ENCODE assay signal across 8 cellular contexts in genomic region chr1:8702121-8702520, GRCh38.
DNase-seq lines count a peak whose midpoint lies in the region; ATAC-seq and TF ChIP-seq lines count a peak whose summit lies in the region.

No MANE protein-coding gene starts in this region.

- no peak for TF ChIP-seq CTCF in cardiac muscle cell (IDR thresholded peaks at IDR 0.05; ENCODE audit: low read depth, low read length)
- no peak for TF ChIP-seq CTCF in brain (conservative IDR thresholded peaks at IDR 0.05)
- no peak for TF ChIP-seq CTCF in liver (IDR thresholded peaks at IDR 0.05; ENCODE audit: low read depth, low read length, missing input control)

- intact Hi-C loops in Right ventricle myocardium inferior (cut with DNase I) = loop anchor here (2.0 to 10.0 kb wide), 3 partner anchors 40 to 317 kb away; no protein-coding TSS in a partner anchor

- H3K9me3 ChIP-seq in cardiac muscle cell (ENCODE audit: low read depth) = no peaks in the 10 kb centered on the region
- no peaks in the 10 kb centered on the region for H3K9me3 ChIP-seq in liver (ENCODE audit: control insufficient read depth in 4 of 4, low read length in 3 of 4)
- no peaks in the 10 kb centered on the region for H3K9me3 ChIP-seq in thymus (ENCODE audit: control insufficient read depth)

- H3K36me3 ChIP-seq in cardiac muscle cell = no peaks in the 10 kb centered on the region
- H3K36me3 ChIP-seq in liver (ENCODE audit: control insufficient read depth in 4 of 4, insufficient read depth in 3 of 4, low read depth in 1 of 4, low read length in 3 of 4) = no peaks in the 10 kb centered on the region
- H3K36me3 ChIP-seq in thymus (ENCODE audit: control insufficient read depth, insufficient read depth) = no peaks in the 10 kb centered on the region

- TF ChIP-seq RAD21 in liver (IDR thresholded peaks at IDR 0.05) = peak in 1 of 2 donors; percentile 14

- no peaks in the 10 kb centered on the region for H3K9me3 Mint-ChIP-seq in brain

- H3K27ac Mint-ChIP-seq in brain = peak overlapping the region; percentile 93 to 98 (median 95)

- H3K27me3 ChIP-seq in cardiac muscle cell (no peaks in the 10 kb centered on the region), liver (ENCODE audit: control insufficient read depth in 4 of 4, insufficient read depth in 4 of 4, low read length in 3 of 4) (no peaks in the 10 kb centered on the region), thymus (ENCODE audit: control insufficient read depth, insufficient read depth) (peaks cover 22% of the 10 kb centered on the region)

- peaks cover 5% of the 10 kb centered on the region for H3K27me3 Mint-ChIP-seq in brain

- H3K27ac ChIP-seq in cardiac muscle cell (peak overlapping the region; percentile 96), liver (ENCODE audit: low read depth in 1 of 2, low read length in 2 of 2) (peak overlapping the region in 1 of 2 donors; percentile 59), thymus (ENCODE audit: low read depth) (no peak overlapping the region)

- H3K36me3 Mint-ChIP-seq in brain = no peaks in the 10 kb centered on the region

- peak overlapping the region; percentile 89 to 98 (median 90) for H3K4me3 Mint-ChIP-seq in brain

- H3K4me3 ChIP-seq in cardiac muscle cell (peak overlapping the region; percentile 79), liver (ENCODE audit: low read depth in 1 of 3, low read length in 3 of 3) (peak overlapping the region in 2 of 3 donors; percentile 68 to 94), thymus (ENCODE audit: low read length) (peak overlapping the region; percentile 53)

- H3K4me1 ChIP-seq in cardiac muscle cell (ENCODE audit: low read depth) = peaks cover 61% of the 10 kb centered on the region
- peaks cover 3 to 23% (median 19%) of the 10 kb centered on the region in 4 donors for H3K4me1 ChIP-seq in liver (ENCODE audit: control insufficient read depth in 4 of 4, insufficient read depth in 4 of 4, low read length in 3 of 4)
- peaks cover 21% of the 10 kb centered on the region for H3K4me1 ChIP-seq in thymus (ENCODE audit: control insufficient read depth, insufficient read depth, low read length)

- DNase-seq in cardiac muscle cell (ENCODE audit: low read depth in 1 of 2, low spot score in 1 of 2) (peak; percentile 46 to 48), Right ventricle myocardium inferior (ENCODE audit: missing footprints) (no peak), NCI-H446 treated with DMSO at 0.1 percent for 48 hours (lab: John Stamatoyannopoulos, UW) (peak; percentile 35), GM19240 (ENCODE audit: insufficient read length, low spot score) (no peak)
- DNase-seq in effector CD4-positive, alpha-beta T cell = no peak

- peak overlapping the region; percentile 56 to 75 for H3K9ac ChIP-seq in liver (ENCODE audit: low read depth in 1 of 2, low read length in 2 of 2)

- peaks cover 81% of the 10 kb centered on the region for H3K4me1 Mint-ChIP-seq in brain

- ATAC-seq in Right ventricle myocardium inferior = no peak

- WGBS in liver = 14% methylated on average over 9 of the region's 9 CpGs
- WGBS in thymus = 17% methylated on average over 9 of the region's 9 CpGs

TF ChIP-seq in liver, 16 proteins besides CTCF, POLR2A, EP300 and RAD21:
- no peak for TF ChIP-seq EGR1 (IDR thresholded peaks at IDR 0.05; ENCODE audit: low read depth in 2 of 2)
- TF ChIP-seq TAF1 (conservative IDR thresholded peaks at IDR 0.05) = peak; percentile 40
- no peak for TF ChIP-seq GABPA (IDR thresholded peaks at IDR 0.05 in 1 of 2, conservative IDR thresholded peaks at IDR 0.05 in 1 of 2)
- TF ChIP-seq, protein P1, sequence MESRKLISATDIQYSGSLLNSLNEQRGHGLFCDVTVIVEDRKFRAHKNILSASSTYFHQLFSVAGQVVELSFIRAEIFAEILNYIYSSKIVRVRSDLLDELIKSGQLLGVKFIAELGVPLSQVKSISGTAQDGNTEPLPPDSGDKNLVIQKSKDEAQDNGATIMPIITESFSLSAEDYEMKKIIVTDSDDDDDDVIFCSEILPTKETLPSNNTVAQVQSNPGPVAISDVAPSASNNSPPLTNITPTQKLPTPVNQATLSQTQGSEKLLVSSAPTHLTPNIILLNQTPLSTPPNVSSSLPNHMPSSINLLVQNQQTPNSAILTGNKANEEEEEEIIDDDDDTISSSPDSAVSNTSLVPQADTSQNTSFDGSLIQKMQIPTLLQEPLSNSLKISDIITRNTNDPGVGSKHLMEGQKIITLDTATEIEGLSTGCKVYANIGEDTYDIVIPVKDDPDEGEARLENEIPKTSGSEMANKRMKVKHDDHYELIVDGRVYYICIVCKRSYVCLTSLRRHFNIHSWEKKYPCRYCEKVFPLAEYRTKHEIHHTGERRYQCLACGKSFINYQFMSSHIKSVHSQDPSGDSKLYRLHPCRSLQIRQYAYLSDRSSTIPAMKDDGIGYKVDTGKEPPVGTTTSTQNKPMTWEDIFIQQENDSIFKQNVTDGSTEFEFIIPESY (IDR thresholded peaks at IDR 0.05) = no peak
- TF ChIP-seq ATF3 (IDR thresholded peaks at IDR 0.05) = no peak
- TF ChIP-seq YY1 (IDR thresholded peaks at IDR 0.05) = no peak
- TF ChIP-seq FOXA1 (IDR thresholded peaks at IDR 0.05) = no peak
- peak; percentile 15 for TF ChIP-seq SP1 (IDR thresholded peaks at IDR 0.05)
- no peak for TF ChIP-seq NR2F2 (IDR thresholded peaks at IDR 0.05)
- no peak for TF ChIP-seq FOXA2 (IDR thresholded peaks at IDR 0.05)
- TF ChIP-seq HNF4A (conservative IDR thresholded peaks at IDR 0.05) = no peak
- TF ChIP-seq, protein P2, sequence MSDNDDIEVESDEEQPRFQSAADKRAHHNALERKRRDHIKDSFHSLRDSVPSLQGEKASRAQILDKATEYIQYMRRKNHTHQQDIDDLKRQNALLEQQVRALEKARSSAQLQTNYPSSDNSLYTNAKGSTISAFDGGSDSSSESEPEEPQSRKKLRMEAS (IDR thresholded peaks at IDR 0.05) = no peak
- TF ChIP-seq HNF4G (IDR thresholded peaks at IDR 0.05) = no peak

Comparison
In these comparisons a context has a peak if more than half of its experiments do, and no peak if none do; other contexts are left out.
1. DNase-seq: peak in cardiac muscle cell (2 of 2) and NCI-H446 treated with DMSO at 0.1 percent for 48 hours (single experiment); none in Right ventricle myocardium inferior (single experiment), effector CD4-positive, alpha-beta T cell (single experiment) and GM19240 (single experiment).
2. Peak in every context shown above with its lines, with median percentiles within 50 percentile points of each other: H3K4me3 ChIP-seq.